ENCODE assay signal across 26 cellular contexts in the genomic region with DNA sequence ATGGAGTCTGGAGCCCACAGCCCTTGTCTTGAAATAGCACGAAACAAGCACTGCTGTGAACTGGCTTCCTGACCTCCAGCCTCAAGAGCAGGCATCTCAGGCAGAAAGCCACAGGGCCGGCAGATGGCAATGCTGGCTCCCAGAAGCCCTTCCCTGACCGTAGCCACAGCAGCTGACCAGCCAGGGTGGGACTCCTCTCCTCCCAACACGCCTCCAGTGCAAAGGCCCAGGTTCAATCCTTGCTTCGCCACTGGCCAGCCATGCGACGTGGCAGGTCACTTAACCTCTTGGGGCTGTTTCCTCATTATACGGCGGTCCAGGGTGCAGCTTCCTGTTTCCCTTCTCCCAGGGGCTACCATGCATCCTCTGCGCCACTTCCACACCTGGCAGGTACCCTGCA. TPM values are rescaled to one million over a fixed set of nuclear protein-coding genes. Genes with fewer than 3 reads are reported as not detected.
DNase-seq lines count a peak whose midpoint lies in the region; ATAC-seq, FAIRE-seq and TF ChIP-seq lines count a peak whose summit lies in the region.
"Had no signal": no experiment of that assay in that cellular context is flagged by ENCODE, and none has a peak within 500 bp of the region (broad histone marks: within the 10 kb centered on the region; RNA-seq: fewer than 3 reads in every experiment).

No MANE protein-coding gene starts in this region.

- TF ChIP-seq RAD21 in A549 (conservative IDR thresholded peaks at IDR 0.05 in 1 of 2, IDR thresholded peaks at IDR 0.05 in 1 of 2), result no peak

- no peak overlapping the region for H3K4me3 ChIP-seq in A549
- H3K4me3 ChIP-seq in mucosa of descending colon, result no peak overlapping the region
- H3K4me3 ChIP-seq in vagina, result no peak overlapping the region
- H3K4me3 ChIP-seq: breast epithelium, esophagus squamous epithelium, psoas muscle had no signal

- no peak overlapping the region for H3K27ac ChIP-seq in A549
- H3K27ac ChIP-seq in vagina, result no peak overlapping the region
- H3K27ac ChIP-seq: breast epithelium, esophagus squamous epithelium, psoas muscle had no signal

- POLR2A ChIA-PET in A549 (lab: Yijun Ruan, JAX), result no interaction called here

- no peaks in the 10 kb centered on the region for H3K9me3 Mint-ChIP-seq in natural killer cell treated with Interleukin-12 subunit alpha and Interleukin-12 subunit beta and Interleukin-15 and Interleukin-18, amount 100 ng/mL, for 72 hours
- H3K9me3 Mint-ChIP-seq: activated naive CD4-positive, alpha-beta T cell treated with anti-CD3 and anti-CD28 coated beads, Interleukin-2, amount 10 ng/mL, durations not matched to agents 7 days and 5 days; CD4-positive, CD25-positive, alpha-beta regulatory T cell; endodermal cell had no signal

- peak overlapping the region in 1 of 2 donors; percentile 66 for H3K27ac Mint-ChIP-seq in natural killer cell treated with Interleukin-12 subunit alpha and Interleukin-12 subunit beta and Interleukin-15 and Interleukin-18, amount 100 ng/mL, for 72 hours
- H3K27ac Mint-ChIP-seq: activated naive CD4-positive, alpha-beta T cell treated with anti-CD3 and anti-CD28 coated beads, Interleukin-2, amount 10 ng/mL, durations not matched to agents 7 days and 5 days; CD4-positive, CD25-positive, alpha-beta regulatory T cell; endodermal cell had no signal

- H3K4me1 ChIP-seq in A549 (no peaks in the 10 kb centered on the region), mucosa of descending colon (ENCODE audit: low read depth) (peaks cover under 1% of the 10 kb centered on the region), vagina (peaks cover 15% of the 10 kb centered on the region)
- H3K4me1 ChIP-seq: psoas muscle had no signal

- H3K36me3 ChIP-seq in mucosa of descending colon (ENCODE audit: low read depth), result no peaks in the 10 kb centered on the region
- H3K36me3 ChIP-seq in vagina, result no peaks in the 10 kb centered on the region
- H3K36me3 ChIP-seq: breast epithelium had no signal

- in situ Hi-C loops in G401 (cut with HindIII; ENCODE audit: low sequenced_read_pairs), result no loop called here

- TF ChIP-seq CTCF in A549 (IDR thresholded peaks at IDR 0.05), result no peak
- TF ChIP-seq CTCF in mucosa of descending colon (IDR thresholded peaks at IDR 0.05), result no peak
- TF ChIP-seq CTCF in vagina (IDR thresholded peaks at IDR 0.05), result no peak

- H3K4me2 ChIP-seq in A549, result no peak overlapping the region
- H3K4me2 ChIP-seq: SK-N-SH had no signal

- DNase-seq in A549 (ENCODE audit: low read depth in 1 of 2, low spot score in 1 of 2), result peak in 1 of 2 experiments; percentile 16
- peak; percentile 78 for DNase-seq in G401 (ENCODE audit: low spot score)
- peak; percentile 74 for DNase-seq in cerebellar cortex (ENCODE audit: low spot score)
- DNase-seq in mucosa of descending colon, result peak in 1 of 3 donors; percentile 44
- no peak for DNase-seq in vagina (ENCODE audit: extremely low spot score in 2 of 2)
- no peak for DNase-seq in RCC 7860 (ENCODE audit: low spot score)
- DNase-seq in natural killer cell treated with Interleukin-12 subunit alpha and Interleukin-12 subunit beta and Interleukin-15 and Interleukin-18, amount 100 ng/mL, for 72 hours (ENCODE audit: low spot score), result no peak
- DNase-seq: activated CD4-positive, alpha-beta T cell treated with anti-CD3 and anti-CD28 coated beads for 48 hours; activated T-cell treated with anti-CD3 and anti-CD28 coated beads, Interleukin-2, amount 50 U/mL, for 48 hours; amniotic stem cell; EL; esophagus squamous epithelium; hypothalamus; NCI-H146; NCI-H510A treated with DMSO at 0.1 percent for 48 hours; psoas muscle; SK-N-SH; small intestine; stimulated activated CD4-positive, alpha-beta T cell treated with anti-CD3 and anti-CD28 coated beads, Interleukin-2, amount 100 ng/mL, for 24 hours had no signal

- H3K27me3 ChIP-seq in vagina, result no peaks in the 10 kb centered on the region
- H3K27me3 ChIP-seq: breast epithelium, esophagus squamous epithelium had no signal

- no peak for TF ChIP-seq POLR2A in A549 (IDR thresholded peaks at IDR 0.05; ENCODE audit: low read length)
- TF ChIP-seq POLR2A in vagina (IDR thresholded peaks at IDR 0.05), result no peak

- CTCF ChIA-PET in A549 (lab: Yijun Ruan, JAX), result interaction anchor here (1.4 to 1.7 kb wide), 4 partner anchors 13 to 82 kb away, joined by 4 to 6 read pairs (median 4); a partner anchor contains a TSS

- FAIRE-seq in A549 (lab: Jason Lieb, UNC), result no peak
- FAIRE-seq in RCC 7860 (lab: Jason Lieb, UNC), result no peak
- FAIRE-seq: D721Med, frontal cortex, small intestine had no signal

- 77% methylated on average over 10 of the region's 10 CpGs for whole genome bisulfite sequencing in A549 (ENCODE audit: missing lambda C conversion rate)

- ATAC-seq in A549 (peak; percentile 33 to 63; a peak in 4 of 6 replicates), mucosa of descending colon (peak; percentile 18), GM21737 (IDR thresholded peaks at IDR 0.05; ENCODE audit: unreplicated experiment) (no peak)
- no peak for ATAC-seq in natural killer cell treated with Interleukin-12 subunit alpha and Interleukin-12 subunit beta and Interleukin-15 and Interleukin-18, amount 100 ng/mL, for 72 hours
- ATAC-seq: psoas muscle had no signal

- no peaks in the 10 kb centered on the region for H3K27me3 Mint-ChIP-seq in natural killer cell treated with Interleukin-12 subunit alpha and Interleukin-12 subunit beta and Interleukin-15 and Interleukin-18, amount 100 ng/mL, for 72 hours
- H3K27me3 Mint-ChIP-seq: activated naive CD4-positive, alpha-beta T cell treated with anti-CD3 and anti-CD28 coated beads, Interleukin-2, amount 10 ng/mL, durations not matched to agents 7 days and 5 days; CD4-positive, CD25-positive, alpha-beta regulatory T cell had no signal

- no peak for TF ChIP-seq EP300 in A549 (IDR thresholded peaks at IDR 0.05)

- H3K36me3 Mint-ChIP-seq in natural killer cell treated with Interleukin-12 subunit alpha and Interleukin-12 subunit beta and Interleukin-15 and Interleukin-18, amount 100 ng/mL, for 72 hours, result no peaks in the 10 kb centered on the region
- H3K36me3 Mint-ChIP-seq: activated naive CD4-positive, alpha-beta T cell treated with anti-CD3 and anti-CD28 coated beads, Interleukin-2, amount 10 ng/mL, durations not matched to agents 7 days and 5 days had no signal

- no peaks in the 10 kb centered on the region for H3K9me3 ChIP-seq in A549
- H3K9me3 ChIP-seq in mucosa of descending colon, result no peaks in the 10 kb centered on the region
- no peaks in the 10 kb centered on the region for H3K9me3 ChIP-seq in vagina
- H3K9me3 ChIP-seq: breast epithelium, esophagus squamous epithelium, psoas muscle, SK-N-SH had no signal

- intact Hi-C loops in mucosa of descending colon (cut with DNase I, micrococcal nuclease), result no loop called here
- intact Hi-C loops in vagina (cut with DNase I), result no loop called here

- H3K4me1 Mint-ChIP-seq in natural killer cell treated with Interleukin-12 subunit alpha and Interleukin-12 subunit beta and Interleukin-15 and Interleukin-18, amount 100 ng/mL, for 72 hours (ENCODE audit: low read depth in 2 of 2), result peaks cover 0 to 8% of the 10 kb centered on the region in 2 donors
- H3K4me1 Mint-ChIP-seq: activated naive CD4-positive, alpha-beta T cell treated with anti-CD3 and anti-CD28 coated beads, Interleukin-2, amount 10 ng/mL, durations not matched to agents 7 days and 5 days had no signal

- no peak overlapping the region for H3K4me3 Mint-ChIP-seq in natural killer cell treated with Interleukin-12 subunit alpha and Interleukin-12 subunit beta and Interleukin-15 and Interleukin-18, amount 100 ng/mL, for 72 hours
- H3K4me3 Mint-ChIP-seq: activated naive CD4-positive, alpha-beta T cell treated with anti-CD3 and anti-CD28 coated beads, Interleukin-2, amount 10 ng/mL, durations not matched to agents 7 days and 5 days; endodermal cell had no signal

TF ChIP-seq in A549, 52 proteins besides CTCF, POLR2A, EP300 and RAD21:
- TF ChIP-seq FOSB (CRISPR knock-in tag; IDR thresholded peaks at IDR 0.05) (no peak), KDM1A (IDR thresholded peaks at IDR 0.05; ENCODE audit: low read depth) (no peak)
- TF ChIP-seq, protein P1, sequence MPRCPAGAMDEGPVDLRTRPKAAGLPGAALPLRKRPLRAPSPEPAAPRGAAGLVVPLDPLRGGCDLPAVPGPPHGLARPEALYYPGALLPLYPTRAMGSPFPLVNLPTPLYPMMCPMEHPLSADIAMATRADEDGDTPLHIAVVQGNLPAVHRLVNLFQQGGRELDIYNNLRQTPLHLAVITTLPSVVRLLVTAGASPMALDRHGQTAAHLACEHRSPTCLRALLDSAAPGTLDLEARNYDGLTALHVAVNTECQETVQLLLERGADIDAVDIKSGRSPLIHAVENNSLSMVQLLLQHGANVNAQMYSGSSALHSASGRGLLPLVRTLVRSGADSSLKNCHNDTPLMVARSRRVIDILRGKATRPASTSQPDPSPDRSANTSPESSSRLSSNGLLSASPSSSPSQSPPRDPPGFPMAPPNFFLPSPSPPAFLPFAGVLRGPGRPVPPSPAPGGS (IDR thresholded peaks at IDR 0.05), result no peak
- TF ChIP-seq, protein P2, sequence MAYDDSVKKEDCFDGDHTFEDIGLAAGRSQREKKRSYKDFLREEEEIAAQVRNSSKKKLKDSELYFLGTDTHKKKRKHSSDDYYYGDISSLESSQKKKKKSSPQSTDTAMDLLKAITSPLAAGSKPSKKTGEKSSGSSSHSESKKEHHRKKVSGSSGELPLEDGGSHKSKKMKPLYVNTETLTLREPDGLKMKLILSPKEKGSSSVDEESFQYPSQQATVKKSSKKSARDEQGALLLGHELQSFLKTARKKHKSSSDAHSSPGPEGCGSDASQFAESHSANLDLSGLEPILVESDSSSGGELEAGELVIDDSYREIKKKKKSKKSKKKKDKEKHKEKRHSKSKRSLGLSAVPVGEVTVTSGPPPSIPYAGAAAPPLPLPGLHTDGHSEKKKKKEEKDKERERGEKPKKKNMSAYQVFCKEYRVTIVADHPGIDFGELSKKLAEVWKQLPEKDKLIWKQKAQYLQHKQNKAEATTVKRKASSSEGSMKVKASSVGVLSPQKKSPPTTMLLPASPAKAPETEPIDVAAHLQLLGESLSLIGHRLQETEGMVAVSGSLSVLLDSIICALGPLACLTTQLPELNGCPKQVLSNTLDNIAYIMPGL (CRISPR knock-in tag; IDR thresholded peaks at IDR 0.05; ENCODE audit: borderline replicate concordance), result no peak

RNA-seq across cellular contexts. Expression of a gene that starts 12.8 kb away (rescaled TPM):
- polyA plus RNA-seq in A549 (2011; rRNA removed), result 23.0 and 31.7 TPM in 2 replicates
- 15.6 and 16.2 TPM in 2 replicates for polyA plus RNA-seq in A549 (2012; cell fraction: cytosol; rRNA removed)
- 8.0 and 12.4 TPM in 2 replicates for polyA plus RNA-seq in A549 (2012; cell fraction: nucleus; rRNA removed)
- 26.5 to 32.2 TPM (median 31.3 TPM) in 3 replicates for polyA plus RNA-seq in A549 (2017; fragmentation: RNase III; extraction: RNeasy Plus Mini Kit Qiagen cat#74134 plus additional on column Dnase treatment)
- 6.5 and 8.0 TPM in 2 replicates for polyA minus RNA-seq in A549 (2011; rRNA and poly(A)+ RNA removed)
- total RNA-seq in G401 (2014; rRNA removed; shearing (Covaris generic)), result 92.4 and 97.3 TPM in 2 replicates
- 10 to 100 TPM; 42.4 to 48.5 (median 46.6) TPM for total RNA-seq in mucosa of descending colon
- total RNA-seq in vagina, result 25.0 TPM
- total RNA-seq in natural killer cell treated with Interleukin-12 subunit alpha and Interleukin-12 subunit beta and Interleukin-15 and Interleukin-18, amount 100 ng/mL, for 72 hours, result 10 to 100 TPM; 19.9 to 22.6 TPM

Comparison
In these comparisons a context has a peak if more than half of its experiments do, and no peak if none do; other contexts are left out.
1. ATAC-seq: peak in A549 (2 of 2) and mucosa of descending colon (single experiment); none in GM21737 (single experiment) and natural killer cell treated with Interleukin-12 subunit alpha and Interleukin-12 subunit beta and Interleukin-15 and Interleukin-18, amount 100 ng/mL, for 72 hours (0 of 2).
2. DNase-seq: peak in G401 (single experiment) and cerebellar cortex (single experiment); none in vagina (0 of 2), RCC 7860 (single experiment) and natural killer cell treated with Interleukin-12 subunit alpha and Interleukin-12 subunit beta and Interleukin-15 and Interleukin-18, amount 100 ng/mL, for 72 hours (single experiment).